Comparison of ENCODE assay signal across 1 cellular context in genomic region chr6:30156262-30156599, GRCh38.
TF ChIP-seq lines count a peak whose summit lies in the region.

No MANE protein-coding gene starts in this region.

TF ChIP-seq in HEK293, 187 proteins besides CTCF, POLR2A, EP300 and RAD21 (continued from another document):
- TF ChIP-seq KLF8 (tag by site-specific recombination; IDR thresholded peaks at IDR 0.05) = peak; percentile 63
- no peak for TF ChIP-seq ZNF433 (tag by site-specific recombination; IDR thresholded peaks at IDR 0.05; ENCODE audit: low read depth)
- TF ChIP-seq IKZF3 (tag by site-specific recombination; IDR thresholded peaks at IDR 0.05) = peak; percentile 68
- TF ChIP-seq ZNF76 (tag by site-specific recombination; IDR thresholded peaks at IDR 0.05; ENCODE audit: borderline replicate concordance, low read depth) = peak; percentile 77; the same call in 1 of the 2 replicates
- TF ChIP-seq ZNF747 (tag by site-specific recombination; IDR thresholded peaks at IDR 0.05) = no peak
- no peak for TF ChIP-seq HOXA7 (CRISPR knock-in tag; IDR thresholded peaks at IDR 0.05; ENCODE audit: borderline replicate concordance)
- TF ChIP-seq REPIN1 (tag by site-specific recombination; IDR thresholded peaks at IDR 0.05; ENCODE audit: low read depth) = no peak; the same call in 1 of the 2 replicates
- no peak for TF ChIP-seq GLI4 (tag by site-specific recombination; IDR thresholded peaks at IDR 0.05)
- peak; percentile 43; the same call in 1 of the 2 replicates for TF ChIP-seq PRDM4 (tag by site-specific recombination; IDR thresholded peaks at IDR 0.05)
- no peak for TF ChIP-seq ZNF211 (tag by site-specific recombination; IDR thresholded peaks at IDR 0.05; ENCODE audit: low read depth)
- peak; percentile 97 for TF ChIP-seq MEIS1 (CRISPR knock-in tag; IDR thresholded peaks at IDR 0.05; ENCODE audit: borderline replicate concordance)
- TF ChIP-seq ZNF561 (tag by site-specific recombination; IDR thresholded peaks at IDR 0.05; ENCODE audit: borderline replicate concordance) = peak; percentile 74; the same call in 1 of the 2 replicates
- TF ChIP-seq OVOL3 (tag by site-specific recombination; IDR thresholded peaks at IDR 0.05) = no peak
- no peak for TF ChIP-seq AEBP2 (tag by site-specific recombination; IDR thresholded peaks at IDR 0.05; ENCODE audit: borderline replicate concordance)
- no peak for TF ChIP-seq ZNF555 (tag by site-specific recombination; conservative IDR thresholded peaks at IDR 0.05)
- TF ChIP-seq, protein P1, sequence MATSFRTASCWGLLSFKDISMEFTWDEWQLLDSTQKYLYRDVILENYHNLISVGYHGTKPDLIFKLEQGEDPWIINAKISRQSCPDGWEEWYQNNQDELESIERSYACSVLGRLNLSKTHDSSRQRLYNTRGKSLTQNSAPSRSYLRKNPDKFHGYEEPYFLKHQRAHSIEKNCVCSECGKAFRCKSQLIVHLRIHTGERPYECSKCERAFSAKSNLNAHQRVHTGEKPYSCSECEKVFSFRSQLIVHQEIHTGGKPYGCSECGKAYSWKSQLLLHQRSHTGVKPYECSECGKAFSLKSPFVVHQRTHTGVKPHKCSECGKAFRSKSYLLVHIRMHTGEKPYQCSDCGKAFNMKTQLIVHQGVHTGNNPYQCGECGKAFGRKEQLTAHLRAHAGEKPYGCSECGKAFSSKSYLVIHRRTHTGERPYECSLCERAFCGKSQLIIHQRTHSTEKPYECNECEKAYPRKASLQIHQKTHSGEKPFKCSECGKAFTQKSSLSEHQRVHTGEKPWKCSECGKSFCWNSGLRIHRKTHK (tag by site-specific recombination; IDR thresholded peaks at IDR 0.05) = no peak
- no peak for TF ChIP-seq ZNF510 (tag by site-specific recombination; IDR thresholded peaks at IDR 0.05; ENCODE audit: insufficient replicate concordance)
- TF ChIP-seq OSR2 (tag by site-specific recombination; IDR thresholded peaks at IDR 0.05) = peak; percentile 21; the same call in 1 of the 2 replicates
- no peak for TF ChIP-seq ZBTB10 (tag by site-specific recombination; IDR thresholded peaks at IDR 0.05)
- TF ChIP-seq ZNF169 (tag by site-specific recombination; IDR thresholded peaks at IDR 0.05) = no peak
- TF ChIP-seq, protein P2, sequence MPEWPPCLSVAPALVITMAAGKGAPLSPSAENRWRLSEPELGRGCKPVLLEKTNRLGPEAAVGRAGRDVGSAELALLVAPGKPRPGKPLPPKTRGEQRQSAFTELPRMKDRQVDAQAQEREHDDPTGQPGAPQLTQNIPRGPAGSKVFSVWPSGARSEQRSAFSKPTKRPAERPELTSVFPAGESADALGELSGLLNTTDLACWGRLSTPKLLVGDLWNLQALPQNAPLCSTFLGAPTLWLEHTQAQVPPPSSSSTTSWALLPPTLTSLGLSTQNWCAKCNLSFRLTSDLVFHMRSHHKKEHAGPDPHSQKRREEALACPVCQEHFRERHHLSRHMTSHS (tag by site-specific recombination; IDR thresholded peaks at IDR 0.05) = no peak
- no peak for TF ChIP-seq ZNF146 (tag by site-specific recombination; IDR thresholded peaks at IDR 0.05)
- no peak for TF ChIP-seq ZNF391 (tag by site-specific recombination; IDR thresholded peaks at IDR 0.05; ENCODE audit: borderline replicate concordance, low read depth)
- TF ChIP-seq ZNF423 (tag by site-specific recombination; IDR thresholded peaks at IDR 0.05) = no peak
- peak; percentile 90 for TF ChIP-seq ZNF629 (tag by site-specific recombination; IDR thresholded peaks at IDR 0.05)
- no peak for TF ChIP-seq ZNF830 (tag by site-specific recombination; IDR thresholded peaks at IDR 0.05; ENCODE audit: low read depth)
- TF ChIP-seq ZNF660 (tag by site-specific recombination; IDR thresholded peaks at IDR 0.05) = peak; percentile 95
- TF ChIP-seq ZNF221 (tag by site-specific recombination; IDR thresholded peaks at IDR 0.05; ENCODE audit: borderline replicate concordance) = no peak
- TF ChIP-seq, protein P3, sequence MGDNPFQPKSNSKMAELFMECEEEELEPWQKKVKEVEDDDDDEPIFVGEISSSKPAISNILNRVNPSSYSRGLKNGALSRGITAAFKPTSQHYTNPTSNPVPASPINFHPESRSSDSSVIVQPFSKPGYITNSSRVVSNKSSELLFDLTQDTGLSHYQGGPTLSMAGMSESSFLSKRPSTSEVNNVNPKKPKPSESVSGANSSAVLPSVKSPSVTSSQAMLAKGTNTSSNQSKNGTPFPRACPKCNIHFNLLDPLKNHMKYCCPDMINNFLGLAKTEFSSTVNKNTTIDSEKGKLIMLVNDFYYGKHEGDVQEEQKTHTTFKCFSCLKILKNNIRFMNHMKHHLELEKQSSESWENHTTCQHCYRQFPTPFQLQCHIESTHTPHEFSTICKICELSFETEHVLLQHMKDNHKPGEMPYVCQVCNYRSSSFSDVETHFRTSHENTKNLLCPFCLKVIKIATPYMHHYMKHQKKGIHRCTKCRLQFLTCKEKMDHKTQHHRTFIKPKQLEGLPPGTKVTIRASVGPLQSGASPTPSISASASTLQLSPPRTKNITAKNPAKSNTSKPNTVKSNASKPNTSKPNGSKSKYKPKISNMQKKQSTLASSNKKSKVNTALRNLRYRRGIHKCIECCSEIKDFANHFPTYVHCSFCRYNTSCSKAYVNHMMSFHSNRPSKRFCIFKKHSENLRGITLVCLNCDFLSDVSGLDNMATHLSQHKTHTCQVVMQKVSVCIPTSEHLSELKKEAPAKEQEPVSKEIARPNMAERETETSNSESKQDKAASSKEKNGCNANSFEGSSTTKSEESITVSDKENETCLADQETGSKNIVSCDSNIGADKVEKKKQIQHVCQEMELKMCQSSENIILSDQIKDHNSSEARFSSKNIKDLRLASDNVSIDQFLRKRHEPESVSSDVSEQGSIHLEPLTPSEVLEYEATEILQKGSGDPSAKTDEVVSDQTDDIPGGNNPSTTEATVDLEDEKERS (tag by site-specific recombination; IDR thresholded peaks at IDR 0.05) = no peak
- no peak for TF ChIP-seq ZNF571 (tag by site-specific recombination; IDR thresholded peaks at IDR 0.05)
- no peak for TF ChIP-seq BCL6B (tag by site-specific recombination; IDR thresholded peaks at IDR 0.05)
- TF ChIP-seq ZNF350 (tag by site-specific recombination; IDR thresholded peaks at IDR 0.05) = no peak
- TF ChIP-seq KLF9 (tag by site-specific recombination; IDR thresholded peaks at IDR 0.05; ENCODE audit: low read depth) = 0 out of 2 replicates have a peak, but pooled peaks have one; percentile 54
- TF ChIP-seq ZFP69B (tag by site-specific recombination; IDR thresholded peaks at IDR 0.05) = no peak
- no peak for TF ChIP-seq ZNF18 (tag by site-specific recombination; IDR thresholded peaks at IDR 0.05)
- no peak for TF ChIP-seq ZNF114 (tag by site-specific recombination; IDR thresholded peaks at IDR 0.05)
- TF ChIP-seq KLF10 (tag by site-specific recombination; IDR thresholded peaks at IDR 0.05) = peak; percentile 89
- TF ChIP-seq ZNF324 (tag by site-specific recombination; IDR thresholded peaks at IDR 0.05) = peak; percentile 72; the same call in 1 of the 2 replicates
- no peak for TF ChIP-seq ZNF248 (tag by site-specific recombination; IDR thresholded peaks at IDR 0.05)
- TF ChIP-seq, protein P4, sequence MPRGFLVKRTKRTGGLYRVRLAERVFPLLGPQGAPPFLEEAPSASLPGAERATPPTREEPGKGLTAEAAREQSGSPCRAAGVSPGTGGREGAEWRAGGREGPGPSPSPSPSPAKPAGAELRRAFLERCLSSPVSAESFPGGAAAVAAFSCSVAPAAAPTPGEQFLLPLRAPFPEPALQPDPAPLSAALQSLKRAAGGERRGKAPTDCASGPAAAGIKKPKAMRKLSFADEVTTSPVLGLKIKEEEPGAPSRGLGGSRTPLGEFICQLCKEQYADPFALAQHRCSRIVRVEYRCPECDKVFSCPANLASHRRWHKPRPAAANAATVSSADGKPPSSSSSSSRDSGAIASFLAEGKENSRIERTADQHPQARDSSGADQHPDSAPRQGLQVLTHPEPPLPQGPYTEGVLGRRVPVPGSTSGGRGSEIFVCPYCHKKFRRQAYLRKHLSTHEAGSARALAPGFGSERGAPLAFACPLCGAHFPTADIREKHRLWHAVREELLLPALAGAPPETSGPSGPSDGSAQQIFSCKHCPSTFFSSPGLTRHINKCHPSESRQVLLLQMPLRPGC (tag by site-specific recombination; IDR thresholded peaks at IDR 0.05) = peak; percentile 84
TF ChIP-seq in HEK293: peak in this region for 59.
